Comparison of ENCODE assay signal across 1 cellular context in the genomic region with DNA sequence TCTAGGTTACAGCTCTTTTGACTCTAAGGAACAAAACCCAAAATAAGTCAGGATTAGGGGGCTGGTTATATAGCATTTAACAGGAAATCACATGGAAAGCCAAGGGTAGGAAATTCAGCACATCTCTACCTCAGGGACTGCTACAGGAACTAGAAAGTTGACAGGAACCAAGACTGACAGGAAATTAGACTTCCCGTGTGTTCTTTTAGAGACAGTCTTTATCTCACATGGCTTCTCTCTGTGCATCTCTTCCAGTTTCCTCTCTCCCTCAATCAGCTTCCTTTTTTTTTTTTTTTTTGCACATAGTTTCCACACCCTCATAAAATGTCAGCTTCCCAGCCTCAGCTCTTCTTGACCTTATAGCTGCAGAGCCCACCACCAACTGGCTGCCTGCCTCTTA.
TF ChIP-seq lines count a peak whose summit lies in the region.

No MANE protein-coding gene starts in this region.

TF ChIP-seq in WTC11, 78 proteins besides CTCF, POLR2A, EP300 and RAD21 (continued from another document):
- no peak for TF ChIP-seq PRDM15 (CRISPR knock-in tag; IDR thresholded peaks at IDR 0.05)
- TF ChIP-seq, protein P1, sequence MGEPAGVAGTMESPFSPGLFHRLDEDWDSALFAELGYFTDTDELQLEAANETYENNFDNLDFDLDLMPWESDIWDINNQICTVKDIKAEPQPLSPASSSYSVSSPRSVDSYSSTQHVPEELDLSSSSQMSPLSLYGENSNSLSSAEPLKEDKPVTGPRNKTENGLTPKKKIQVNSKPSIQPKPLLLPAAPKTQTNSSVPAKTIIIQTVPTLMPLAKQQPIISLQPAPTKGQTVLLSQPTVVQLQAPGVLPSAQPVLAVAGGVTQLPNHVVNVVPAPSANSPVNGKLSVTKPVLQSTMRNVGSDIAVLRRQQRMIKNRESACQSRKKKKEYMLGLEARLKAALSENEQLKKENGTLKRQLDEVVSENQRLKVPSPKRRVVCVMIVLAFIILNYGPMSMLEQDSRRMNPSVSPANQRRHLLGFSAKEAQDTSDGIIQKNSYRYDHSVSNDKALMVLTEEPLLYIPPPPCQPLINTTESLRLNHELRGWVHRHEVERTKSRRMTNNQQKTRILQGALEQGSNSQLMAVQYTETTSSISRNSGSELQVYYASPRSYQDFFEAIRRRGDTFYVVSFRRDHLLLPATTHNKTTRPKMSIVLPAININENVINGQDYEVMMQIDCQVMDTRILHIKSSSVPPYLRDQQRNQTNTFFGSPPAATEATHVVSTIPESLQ (CRISPR knock-in tag; IDR thresholded peaks at IDR 0.05) = no peak
- no peak for TF ChIP-seq ZSCAN18 (CRISPR knock-in tag; IDR thresholded peaks at IDR 0.05)
- TF ChIP-seq ZNF121 (CRISPR knock-in tag; IDR thresholded peaks at IDR 0.05) = no peak
- no peak for TF ChIP-seq OVOL2 (CRISPR knock-in tag; IDR thresholded peaks at IDR 0.05; ENCODE audit: borderline replicate concordance)
- TF ChIP-seq TEAD1 (CRISPR knock-in tag; IDR thresholded peaks at IDR 0.05) = no peak
- TF ChIP-seq, protein P2, sequence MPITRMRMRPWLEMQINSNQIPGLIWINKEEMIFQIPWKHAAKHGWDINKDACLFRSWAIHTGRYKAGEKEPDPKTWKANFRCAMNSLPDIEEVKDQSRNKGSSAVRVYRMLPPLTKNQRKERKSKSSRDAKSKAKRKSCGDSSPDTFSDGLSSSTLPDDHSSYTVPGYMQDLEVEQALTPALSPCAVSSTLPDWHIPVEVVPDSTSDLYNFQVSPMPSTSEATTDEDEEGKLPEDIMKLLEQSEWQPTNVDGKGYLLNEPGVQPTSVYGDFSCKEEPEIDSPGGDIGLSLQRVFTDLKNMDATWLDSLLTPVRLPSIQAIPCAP (CRISPR knock-in tag; IDR thresholded peaks at IDR 0.05) = no peak
- TF ChIP-seq ZBTB21 (CRISPR knock-in tag; IDR thresholded peaks at IDR 0.05; ENCODE audit: borderline replicate concordance) = no peak
- TF ChIP-seq ZNF416 (CRISPR knock-in tag; IDR thresholded peaks at IDR 0.05) = no peak
- TF ChIP-seq, protein P3, sequence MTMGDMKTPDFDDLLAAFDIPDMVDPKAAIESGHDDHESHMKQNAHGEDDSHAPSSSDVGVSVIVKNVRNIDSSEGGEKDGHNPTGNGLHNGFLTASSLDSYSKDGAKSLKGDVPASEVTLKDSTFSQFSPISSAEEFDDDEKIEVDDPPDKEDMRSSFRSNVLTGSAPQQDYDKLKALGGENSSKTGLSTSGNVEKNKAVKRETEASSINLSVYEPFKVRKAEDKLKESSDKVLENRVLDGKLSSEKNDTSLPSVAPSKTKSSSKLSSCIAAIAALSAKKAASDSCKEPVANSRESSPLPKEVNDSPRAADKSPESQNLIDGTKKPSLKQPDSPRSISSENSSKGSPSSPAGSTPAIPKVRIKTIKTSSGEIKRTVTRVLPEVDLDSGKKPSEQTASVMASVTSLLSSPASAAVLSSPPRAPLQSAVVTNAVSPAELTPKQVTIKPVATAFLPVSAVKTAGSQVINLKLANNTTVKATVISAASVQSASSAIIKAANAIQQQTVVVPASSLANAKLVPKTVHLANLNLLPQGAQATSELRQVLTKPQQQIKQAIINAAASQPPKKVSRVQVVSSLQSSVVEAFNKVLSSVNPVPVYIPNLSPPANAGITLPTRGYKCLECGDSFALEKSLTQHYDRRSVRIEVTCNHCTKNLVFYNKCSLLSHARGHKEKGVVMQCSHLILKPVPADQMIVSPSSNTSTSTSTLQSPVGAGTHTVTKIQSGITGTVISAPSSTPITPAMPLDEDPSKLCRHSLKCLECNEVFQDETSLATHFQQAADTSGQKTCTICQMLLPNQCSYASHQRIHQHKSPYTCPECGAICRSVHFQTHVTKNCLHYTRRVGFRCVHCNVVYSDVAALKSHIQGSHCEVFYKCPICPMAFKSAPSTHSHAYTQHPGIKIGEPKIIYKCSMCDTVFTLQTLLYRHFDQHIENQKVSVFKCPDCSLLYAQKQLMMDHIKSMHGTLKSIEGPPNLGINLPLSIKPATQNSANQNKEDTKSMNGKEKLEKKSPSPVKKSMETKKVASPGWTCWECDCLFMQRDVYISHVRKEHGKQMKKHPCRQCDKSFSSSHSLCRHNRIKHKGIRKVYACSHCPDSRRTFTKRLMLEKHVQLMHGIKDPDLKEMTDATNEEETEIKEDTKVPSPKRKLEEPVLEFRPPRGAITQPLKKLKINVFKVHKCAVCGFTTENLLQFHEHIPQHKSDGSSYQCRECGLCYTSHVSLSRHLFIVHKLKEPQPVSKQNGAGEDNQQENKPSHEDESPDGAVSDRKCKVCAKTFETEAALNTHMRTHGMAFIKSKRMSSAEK (CRISPR knock-in tag; IDR thresholded peaks at IDR 0.05; ENCODE audit: borderline replicate concordance) = no peak
- TF ChIP-seq PRRX2 (CRISPR knock-in tag; IDR thresholded peaks at IDR 0.05) = no peak
